In the genomic region with DNA sequence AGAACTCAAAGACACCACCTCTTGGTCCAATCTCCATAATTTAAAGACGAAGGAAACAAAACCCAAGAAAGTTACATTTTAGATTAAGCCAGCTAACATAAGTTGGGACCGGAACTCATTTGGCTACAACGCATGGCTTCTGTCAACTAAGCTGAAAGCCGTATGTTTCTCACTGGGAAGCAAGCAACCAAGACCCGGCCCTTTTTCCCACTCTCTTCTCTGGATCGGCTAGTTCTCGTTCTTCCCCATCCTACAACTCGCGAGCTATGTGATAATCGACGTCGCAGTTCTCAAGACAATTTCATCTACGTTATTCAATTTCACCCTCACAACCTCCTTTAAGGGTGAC, we compare ENCODE assay signal across 8 cellular contexts. TPM values are rescaled to one million over a fixed set of nuclear protein-coding genes. Genes with fewer than 3 reads are reported as not detected.
DNase-seq lines count a peak whose midpoint lies in the region; ATAC-seq and TF ChIP-seq lines count a peak whose summit lies in the region.

No MANE protein-coding gene starts in this region.

- H3K27me3 ChIP-seq in body of pancreas = no peaks in the 10 kb centered on the region

- no peak for TF ChIP-seq POLR2A in body of pancreas (IDR thresholded peaks at IDR 0.05)

- peaks cover 21% of the 10 kb centered on the region for H3K4me1 ChIP-seq in body of pancreas

- intact Hi-C loops in body of pancreas (cut with DNase I) = no loop called here

- peaks cover 9% of the 10 kb centered on the region for H3K36me3 Mint-ChIP-seq in type B pancreatic cell

- peak in 1 of 7 experiments; percentile 3 for TF ChIP-seq CTCF in body of pancreas (IDR thresholded peaks at IDR 0.05)
- no peak for TF ChIP-seq CTCF in type B pancreatic cell (conservative IDR thresholded peaks at IDR 0.05)

- peak overlapping the region; percentile 80 for H3K4me3 ChIP-seq in Jurkat, Clone E6-1 (ENCODE audit: low read length)
- peak overlapping the region; percentile 82 to 91 for H3K4me3 ChIP-seq in body of pancreas

- ATAC-seq in body of pancreas = no peak
- ATAC-seq in left lobe of liver = peak; percentile 1

- no peaks in the 10 kb centered on the region for H3K27me3 Mint-ChIP-seq in type B pancreatic cell

- peak overlapping the region; percentile 75 to 90 (median 86) for H3K27ac ChIP-seq in body of pancreas

- peak overlapping the region; percentile 99 for H3K27ac Mint-ChIP-seq in type B pancreatic cell

- no peaks in the 10 kb centered on the region for H3K9me3 Mint-ChIP-seq in type B pancreatic cell

- no peaks in the 10 kb centered on the region for H3K9me3 ChIP-seq in body of pancreas

- 1 to 2% methylated on average over 13 of the region's 13 CpGs for WGBS in body of pancreas, 2 donors

- peak overlapping the region; percentile 100 for H3K4me3 Mint-ChIP-seq in type B pancreatic cell

- DNase-seq in DMS 273 (lab: John Stamatoyannopoulos, UW; ENCODE audit: unreplicated experiment) (peak; percentile 63), DMS 273 treated with DMSO at 0.1 percent for 48 hours (lab: John Stamatoyannopoulos, UW) (no peak), body of pancreas (no peak), left lobe of liver (ENCODE audit: low spot score) (no peak), type B pancreatic cell (ENCODE audit: extremely low spot score, unreplicated experiment) (no peak), NCI-H774 (lab: John Stamatoyannopoulos, UW) (no peak), middle frontal gyrus (ENCODE audit: extremely low spot score, low spot score) (no peak)
- DNase-seq in Jurkat, Clone E6-1 (ENCODE audit: low read depth, low spot score) = no peak

- H3K4me1 Mint-ChIP-seq in type B pancreatic cell (ENCODE audit: unreplicated experiment) = peaks cover 18% of the 10 kb centered on the region

- peaks cover 0 to 8% of the 10 kb centered on the region in 2 donors for H3K36me3 ChIP-seq in body of pancreas (replicated peaks in 1 of 2; ENCODE audit: insufficient read depth in 1 of 2, low read depth in 2 of 2)

RNA-seq across cellular contexts. Expression of a gene that starts 0.6 kb away (rescaled TPM):
- 457 TPM for polyA plus RNA-seq in Jurkat, Clone E6-1 (2012; ENCODE audit: insufficient read depth, insufficient read length)
- total RNA-seq in body of pancreas (10 to 100 TPM; 46.1 to 73.4 TPM), left lobe of liver (37.4 TPM), type B pancreatic cell (ENCODE audit: low replicate concordance) (167 and 218 TPM in 2 replicates)

RNA-seq across cellular contexts. Expression of a gene that starts 48.4 kb away (rescaled TPM):
- polyA plus RNA-seq in Jurkat, Clone E6-1 (2012; ENCODE audit: insufficient read depth, insufficient read length) = 14.9 TPM
- total RNA-seq in body of pancreas = 10 to 100 TPM; 17.5 to 24.1 TPM
- 13.1 TPM for total RNA-seq in left lobe of liver
- 28.9 and 35.0 TPM in 2 replicates for total RNA-seq in type B pancreatic cell (ENCODE audit: low replicate concordance)

RNA-seq across cellular contexts. Expression of a gene that starts 53.7 kb away (rescaled TPM):
- 22.1 TPM for polyA plus RNA-seq in Jurkat, Clone E6-1 (2012; ENCODE audit: insufficient read depth, insufficient read length)
- total RNA-seq in body of pancreas (10 to 100 TPM in 1 of 2 donors, 1 to 10 TPM in 1; 4.3 to 13.5 TPM), left lobe of liver (20.4 TPM), type B pancreatic cell (ENCODE audit: low replicate concordance) (9.2 and 10.7 TPM in 2 replicates)

RNA-seq across cellular contexts. Expression of a gene that starts 57.6 kb away (rescaled TPM):
- not detected for polyA plus RNA-seq in Jurkat, Clone E6-1 (2012; ENCODE audit: insufficient read depth, insufficient read length)
- total RNA-seq in body of pancreas (10 to 100 TPM in 1 of 2 donors, 1 to 10 TPM in 1; 5.2 to 12.5 TPM), left lobe of liver (3.8 TPM), type B pancreatic cell (ENCODE audit: low replicate concordance) (5.3 TPM in 1 of 2 replicates, not detected in the other)
